ENCODE assay signal across 9 cellular contexts in genomic region chr5:57841671-57842375, GRCh38.
DNase-seq lines count a peak whose midpoint lies in the region; ATAC-seq and TF ChIP-seq lines count a peak whose summit lies in the region.
"Had no signal": no experiment of that assay in that cellular context is flagged by ENCODE, and none has a peak within 500 bp of the region (broad histone marks: within the 10 kb centered on the region; RNA-seq: fewer than 3 reads in every experiment).

No MANE protein-coding gene starts in this region.

- TF ChIP-seq CTCF in chondrocyte (IDR thresholded peaks at IDR 0.05) (peak; percentile 9), natural killer cell (IDR thresholded peaks at IDR 0.05) (no peak), lower lobe of right lung (IDR thresholded peaks at IDR 0.05) (no peak)

- peak overlapping the region; percentile 41; the same call in 1 of the 2 replicates for H3K9ac ChIP-seq in HUES48 (ENCODE audit: low read depth, low read length)

- peaks cover 4% of the 10 kb centered on the region for H3K9me3 Mint-ChIP-seq in chondrocyte (ENCODE audit: low read depth)
- H3K9me3 Mint-ChIP-seq in natural killer cell, result no peaks in the 10 kb centered on the region
- no peaks in the 10 kb centered on the region for H3K9me3 Mint-ChIP-seq in stimulated activated naive B cell treated with anti-CD40 and anti-IgM and Interleukin-4, amounts not matched to agents 10 μg/mL and 1 μg/mL and 100 μg/mL, for 72 hours

- H3K4me1 Mint-ChIP-seq in chondrocyte (ENCODE audit: low read depth), result peaks cover 74% of the 10 kb centered on the region
- H3K4me1 Mint-ChIP-seq in natural killer cell, result no peaks in the 10 kb centered on the region
- no peaks in the 10 kb centered on the region for H3K4me1 Mint-ChIP-seq in stimulated activated naive B cell treated with anti-CD40 and anti-IgM and Interleukin-4, amounts not matched to agents 10 μg/mL and 1 μg/mL and 100 μg/mL, for 72 hours

- H3K27me3 ChIP-seq in HUES48 (ENCODE audit: control insufficient read depth, insufficient read depth, low read length) (no peaks in the 10 kb centered on the region), lower lobe of right lung (ENCODE audit: low read depth) (no peaks in the 10 kb centered on the region)

- in situ Hi-C loops in ACHN (cut with HindIII; ENCODE audit: low pct_ligation_motif_present, low pct_unique_long_range_greater_than_20kb, low sequenced_read_pairs), result no loop called here

- H3K27ac Mint-ChIP-seq in chondrocyte (ENCODE audit: unreplicated experiment), result peak overlapping the region; percentile 92
- no peak overlapping the region for H3K27ac Mint-ChIP-seq in natural killer cell
- H3K27ac Mint-ChIP-seq in stimulated activated naive B cell treated with anti-CD40 and anti-IgM and Interleukin-4, amounts not matched to agents 10 μg/mL and 1 μg/mL and 100 μg/mL, for 72 hours, result no peak overlapping the region

- H3K9me3 ChIP-seq in HUES48 (ENCODE audit: control insufficient read depth, insufficient read depth, low read length), result no peaks in the 10 kb centered on the region
- no peaks in the 10 kb centered on the region for H3K9me3 ChIP-seq in lower lobe of right lung

- H3K36me3 ChIP-seq in HUES48 (ENCODE audit: control insufficient read depth, insufficient read depth, low read length) (no peaks in the 10 kb centered on the region), lower lobe of right lung (no peaks in the 10 kb centered on the region)

- H3K27me3 Mint-ChIP-seq in chondrocyte (ENCODE audit: low read depth) (no peaks in the 10 kb centered on the region), natural killer cell (ENCODE audit: low read depth in 2 of 2) (peaks cover 3 to 13% of the 10 kb centered on the region in 2 donors)
- H3K27me3 Mint-ChIP-seq in stimulated activated naive B cell treated with anti-CD40 and anti-IgM and Interleukin-4, amounts not matched to agents 10 μg/mL and 1 μg/mL and 100 μg/mL, for 72 hours, result no peaks in the 10 kb centered on the region

- H3K36me3 Mint-ChIP-seq in chondrocyte (ENCODE audit: low read depth) (no peaks in the 10 kb centered on the region), natural killer cell (no peaks in the 10 kb centered on the region)
- H3K36me3 Mint-ChIP-seq in stimulated activated naive B cell treated with anti-CD40 and anti-IgM and Interleukin-4, amounts not matched to agents 10 μg/mL and 1 μg/mL and 100 μg/mL, for 72 hours, result no peaks in the 10 kb centered on the region

- H3K27ac ChIP-seq in HUES48 (ENCODE audit: low read depth, low read length) (peak overlapping the region; percentile 79), lower lobe of right lung (no peak overlapping the region)
- H3K27ac ChIP-seq: C4-2B had no signal

- DNase-seq in ACHN (peak; percentile 97), chondrocyte (ENCODE audit: low spot score) (no peak), islet precursor cell (peak; percentile 94), natural killer cell (no peak), lower lobe of right lung (no peak)
- no peak for DNase-seq in stimulated activated naive B cell treated with anti-CD40 and anti-IgM and Interleukin-4, amounts not matched to agents 10 μg/mL and 1 μg/mL and 100 μg/mL, for 72 hours

- intact Hi-C loops in natural killer cell (cut with micrococcal nuclease) (no loop called here), lower lobe of right lung (cut with DNase I) (no loop called here)

- H3K4me1 ChIP-seq in HUES48 (ENCODE audit: control insufficient read depth, insufficient read depth, low read length) (peaks cover 19% of the 10 kb centered on the region), lower lobe of right lung (peaks cover 8% of the 10 kb centered on the region)

- H3K4me3 ChIP-seq in HUES48 (ENCODE audit: low read depth, low read length), result peak overlapping the region; percentile 1; the same call in 1 of the 2 replicates
- H3K4me3 ChIP-seq in lower lobe of right lung, result no peak overlapping the region

- no peak for ATAC-seq in GM19324 (IDR thresholded peaks at IDR 0.05; ENCODE audit: low FRiP score, unreplicated experiment)
- ATAC-seq in natural killer cell, result no peak
- ATAC-seq in stimulated activated naive B cell treated with anti-CD40 and anti-IgM and Interleukin-4, amounts not matched to agents 10 μg/mL and 1 μg/mL and 100 μg/mL, for 72 hours (replicated peaks), result no peak
- ATAC-seq in lower lobe of right lung, result no peak

- H3K4me3 Mint-ChIP-seq in chondrocyte (ENCODE audit: unreplicated experiment) (peak overlapping the region; percentile 26), natural killer cell (no peak overlapping the region)
- H3K4me3 Mint-ChIP-seq in stimulated activated naive B cell treated with anti-CD40 and anti-IgM and Interleukin-4, amounts not matched to agents 10 μg/mL and 1 μg/mL and 100 μg/mL, for 72 hours, result no peak overlapping the region

Comparison
In these comparisons a context has a peak if more than half of its experiments do, and no peak if none do; other contexts are left out.
1. DNase-seq: peak in ACHN (single experiment) and islet precursor cell (single experiment); none in chondrocyte (single experiment), natural killer cell (single experiment), stimulated activated naive B cell treated with anti-CD40 and anti-IgM and Interleukin-4, amounts not matched to agents 10 μg/mL and 1 μg/mL and 100 μg/mL, for 72 hours (single experiment) and lower lobe of right lung (single experiment).